In genomic region chr6:76438768-76439167, GRCh38 we compare ENCODE assay signal across 24 cellular contexts.
A peak's percentile ranks its signal among the peaks of the same experiment; 100 is the strongest.
DNase-seq lines count a peak whose midpoint lies in the region; ATAC-seq, FAIRE-seq and TF ChIP-seq lines count a peak whose summit lies in the region.
"Had no signal": no experiment of that assay in that cellular context is flagged by ENCODE, and none has a peak within 500 bp of the region (broad histone marks: within the 10 kb centered on the region; RNA-seq: fewer than 3 reads in every experiment).

No MANE protein-coding gene starts in this region.

- H3K4ac ChIP-seq in H1 (replicated peaks; ENCODE audit: insufficient read length, low read depth, low read length) (no peak overlapping the region), mesendoderm (ENCODE audit: low read depth, low read length) (no peak overlapping the region)

- H2AFZ ChIP-seq in SK-N-SH (ENCODE audit: low read depth) (no peak overlapping the region), H1 (ENCODE audit: low read length) (no peak overlapping the region)

- H2AK5ac ChIP-seq in H1 (ENCODE audit: low read depth, low read length) (no peak overlapping the region), mesendoderm (ENCODE audit: low read length) (no peak overlapping the region)

- TF ChIP-seq POLR2A in H1 (IDR thresholded peaks at IDR 0.05; ENCODE audit: control extremely low read depth in 1 of 2, low read depth in 2 of 2, low read length in 2 of 2) = no peak
- TF ChIP-seq POLR2A in erythroblast (IDR thresholded peaks at IDR 0.05; ENCODE audit: low read length) = no peak

- no peak overlapping the region for H3K4me2 ChIP-seq in SK-N-SH
- H3K4me2 ChIP-seq in H1 (ENCODE audit: insufficient read depth in 1 of 2, low read depth in 2 of 2, low read length in 2 of 2) = no peak overlapping the region
- H3K4me2 ChIP-seq in mesendoderm (ENCODE audit: low read length) = no peak overlapping the region

- H4K8ac ChIP-seq in H1 (ENCODE audit: extremely low read depth, insufficient read depth, low read length) = no peak overlapping the region
- no peak overlapping the region for H4K8ac ChIP-seq in mesendoderm (ENCODE audit: low read depth, low read length)

- H3K27ac ChIP-seq in SK-N-SH (ENCODE audit: low read depth in 2 of 2, low read length in 1 of 2) (no peak overlapping the region), H1 (ENCODE audit: low read depth, low read length) (no peak overlapping the region), iPS-20b (ENCODE audit: low read length) (no peak overlapping the region), mesendoderm (ENCODE audit: low read depth, low read length) (no peak overlapping the region)
- H3K27ac ChIP-seq: 22Rv1; BLaER1 treated with 17β-estradiol and CSF1 and Interleukin-3, amounts not matched to agents 10 nM and 100 nM; C4-2B had no signal

- H4K91ac ChIP-seq in H1 (replicated peaks; ENCODE audit: insufficient read length, low read length) = no peak overlapping the region

- H3K79me2 ChIP-seq in SK-N-SH (ENCODE audit: insufficient read depth) (no peaks in the 10 kb centered on the region), H1 (ENCODE audit: control insufficient read depth in 1 of 2, insufficient read depth in 2 of 2, low read length in 2 of 2) (no peaks in the 10 kb centered on the region), mesendoderm (ENCODE audit: control insufficient read depth, insufficient read depth, low read length) (no peaks in the 10 kb centered on the region)

- POLR2A ChIA-PET in SK-N-SH (lab: Yijun Ruan, JAX) = no interaction called here
- POLR2A ChIA-PET in H1 (lab: Charles Lee; ENCODE audit: partially characterized antibody) = interaction anchor here (1.1 kb wide), 1 partner anchor 122 kb away, joined by 8 read pairs; no protein-coding TSS in a partner anchor

- no peaks in the 10 kb centered on the region for H3K4me1 ChIP-seq in SK-N-SH (ENCODE audit: control insufficient read depth in 1 of 2, insufficient read depth in 2 of 2, low read depth in 1 of 2, low read length in 1 of 2)
- H3K4me1 ChIP-seq in H1 (replicated peaks in 1 of 4; ENCODE audit: control insufficient read depth in 3 of 4, insufficient read depth in 4 of 4, low read length in 3 of 4) = peaks cover 4 to 11% (median 8%) of the 10 kb centered on the region in 4 experiments; a peak in 6 of 7 replicates
- H3K4me1 ChIP-seq in iPS-20b (ENCODE audit: insufficient read depth, low read length) = peaks cover 23% of the 10 kb centered on the region; the same call in 1 of the 2 replicates
- peaks cover 5% of the 10 kb centered on the region for H3K4me1 ChIP-seq in mesendoderm (ENCODE audit: control insufficient read depth, low read depth, low read length)
- H3K4me1 ChIP-seq: Caco-2 had no signal

- H3F3A ChIP-seq in SK-N-SH (replicated peaks; ENCODE audit: insufficient read depth) = no peaks in the 10 kb centered on the region

- TF ChIP-seq CTCF in SK-N-SH (IDR thresholded peaks at IDR 0.05) (no peak), H1 (IDR thresholded peaks at IDR 0.05; ENCODE audit: control extremely low read depth in 1 of 3, insufficient read depth in 1 of 3, low read depth in 1 of 3, low read length in 3 of 3) (no peak)

- no peak overlapping the region for H2BK5ac ChIP-seq in H1 (ENCODE audit: low read depth, low read length)
- H2BK5ac ChIP-seq in mesendoderm (ENCODE audit: low read length) = no peak overlapping the region

- H3K18ac ChIP-seq in H1 (ENCODE audit: extremely low read depth, low read length) (no peak overlapping the region), mesendoderm (ENCODE audit: low read length) (no peak overlapping the region)

- H2BK12ac ChIP-seq in H1 (ENCODE audit: low read depth, low read length) = no peak overlapping the region

- H3K9ac ChIP-seq in SK-N-SH (no peak overlapping the region), H1 (replicated peaks in 1 of 4; ENCODE audit: extremely low read depth in 1 of 4, low read depth in 3 of 4, low read length in 3 of 4) (no peak overlapping the region), iPS-20b (ENCODE audit: low read depth, low read length) (peak overlapping the region; percentile 34; the same call in 1 of the 2 replicates), mesendoderm (ENCODE audit: low read length) (no peak overlapping the region)
- H3K9ac ChIP-seq: BLaER1 treated with 17β-estradiol and CSF1 and Interleukin-3, amounts not matched to agents 10 nM and 100 nM had no signal

- ATAC-seq in SK-N-SH treated with all-trans-retinoic acid at 6 μM for 48 hours (no peak), HG03342 (IDR thresholded peaks at IDR 0.05; ENCODE audit: unreplicated experiment) (no peak), HG03442 (IDR thresholded peaks at IDR 0.05; ENCODE audit: unreplicated experiment) (no peak)
- ATAC-seq: CD8-positive, alpha-beta T cell had no signal

- H3K4me3 ChIP-seq in SK-N-SH (ENCODE audit: low read depth in 2 of 2, low read length in 1 of 2) (no peak overlapping the region), H1 (ENCODE audit: extremely low read depth in 1 of 4, insufficient read depth in 2 of 4, low read depth in 3 of 4, low read length in 4 of 4) (no peak overlapping the region), iPS-20b (ENCODE audit: low read length) (no peak overlapping the region), mesendoderm (ENCODE audit: low read length) (no peak overlapping the region)
- H3K4me3 ChIP-seq: BLaER1 treated with 17β-estradiol and CSF1 and Interleukin-3, amounts not matched to agents 10 nM and 100 nM had no signal

- H3K36me3 ChIP-seq in SK-N-SH (replicated peaks in 1 of 2; ENCODE audit: control insufficient read depth in 1 of 2, insufficient read depth in 2 of 2, low read length in 1 of 2) = no peaks in the 10 kb centered on the region
- no peaks in the 10 kb centered on the region for H3K36me3 ChIP-seq in H1 (ENCODE audit: control insufficient read depth in 2 of 4, insufficient read depth in 4 of 4, low read length in 3 of 4)
- H3K36me3 ChIP-seq in iPS-20b (ENCODE audit: insufficient read depth, low read depth, low read length) = no peaks in the 10 kb centered on the region
- no peaks in the 10 kb centered on the region for H3K36me3 ChIP-seq in mesendoderm (ENCODE audit: control insufficient read depth, insufficient read depth, low read length)
- H3K36me3 ChIP-seq: BLaER1 treated with 17β-estradiol and CSF1 and Interleukin-3, amounts not matched to agents 10 nM and 100 nM had no signal

- no peak for TF ChIP-seq RAD21 in SK-N-SH (IDR thresholded peaks at IDR 0.05; ENCODE audit: low read length)
- no peak for TF ChIP-seq RAD21 in H1 (IDR thresholded peaks at IDR 0.05 in 1 of 2, conservative IDR thresholded peaks at IDR 0.05 in 1 of 2; ENCODE audit: low read depth in 2 of 2, low read length in 2 of 2)

- H3K56ac ChIP-seq in H1 (replicated peaks; ENCODE audit: insufficient read length, low read depth, low read length) (no peak overlapping the region), mesendoderm (ENCODE audit: low read length) (no peak overlapping the region)

- H3K9me2 ChIP-seq in SK-N-SH = no peaks in the 10 kb centered on the region

- H2BK120ac ChIP-seq in H1 (replicated peaks; ENCODE audit: low read depth, low read length) = no peak overlapping the region
- H2BK120ac ChIP-seq in mesendoderm (ENCODE audit: low read depth, low read length) = no peak overlapping the region

- no peak overlapping the region for H3K23ac ChIP-seq in H1 (ENCODE audit: insufficient read length)
- no peak overlapping the region for H3K23ac ChIP-seq in mesendoderm (ENCODE audit: low read length)

- TF ChIP-seq EP300 in SK-N-SH (IDR thresholded peaks at IDR 0.05; ENCODE audit: borderline replicate concordance in 1 of 2, low read depth in 1 of 2, low read length in 1 of 2) = no peak
- no peak for TF ChIP-seq EP300 in H1 (IDR thresholded peaks at IDR 0.05; ENCODE audit: borderline replicate concordance in 1 of 2, low read depth in 2 of 2, low read length in 2 of 2)

- no peaks in the 10 kb centered on the region for H3K23me2 ChIP-seq in H1 (ENCODE audit: low read depth, low read length)

- no peak for FAIRE-seq in H1 (lab: Jason Lieb, UNC)
- FAIRE-seq: A204.1, D721Med, G401.6, GM12891, GM19239 had no signal

- no peak overlapping the region for H2BK20ac ChIP-seq in H1 (ENCODE audit: low read length)

- no peak overlapping the region for H2BK15ac ChIP-seq in H1 (ENCODE audit: low read length)
- no peak overlapping the region for H2BK15ac ChIP-seq in mesendoderm (replicated peaks; ENCODE audit: low read depth)

- CTCF ChIA-PET in SK-N-SH (lab: Yijun Ruan, JAX) = no interaction called here
- CTCF ChIA-PET in H1 (lab: Charles Lee; ENCODE audit: partially characterized antibody) = no interaction called here

- 5% methylated on average over 1 of the region's 1 CpG for WGBS in SK-N-SH (ENCODE audit: low lambda C conversion rate)
- 64% methylated on average over 1 of the region's 1 CpG; no CpG with 5 or more reads in 1 of the 2 experiments for WGBS in H1 (ENCODE audit: extremely low coverage in 1 of 2, insufficient coverage in 1 of 2, insufficient read length in 1 of 2, insufficient replicate concordance in 2 of 2, low coverage in 1 of 2, low lambda C conversion rate in 2 of 2, missing lambda C conversion rate in 1 of 2), 2 experiments
- no CpG with 5 or more reads among the region's 1 CpG for WGBS in mesendoderm (ENCODE audit: extremely low coverage, insufficient coverage, low lambda C conversion rate)

- no peaks in the 10 kb centered on the region for H4K20me1 ChIP-seq in SK-N-SH (ENCODE audit: insufficient read depth)
- no peaks in the 10 kb centered on the region for H4K20me1 ChIP-seq in H1 (replicated peaks in 1 of 2; ENCODE audit: control insufficient read depth in 1 of 2, insufficient read depth in 2 of 2, low read length in 2 of 2)
- H4K20me1 ChIP-seq: BLaER1 treated with 17β-estradiol and CSF1 and Interleukin-3, amounts not matched to agents 10 nM and 100 nM had no signal

- H3K14ac ChIP-seq in H1 (ENCODE audit: insufficient read length) = no peak overlapping the region

- no peak overlapping the region for H4K5ac ChIP-seq in H1 (ENCODE audit: insufficient read length, low read depth, low read length)
- no peak overlapping the region for H4K5ac ChIP-seq in mesendoderm (ENCODE audit: low read length)

- H3K9me3 ChIP-seq in SK-N-SH (no peaks in the 10 kb centered on the region), H1 (ENCODE audit: insufficient read depth in 2 of 2, low read depth in 1 of 2, low read length in 1 of 2) (no peaks in the 10 kb centered on the region), iPS-20b (ENCODE audit: insufficient read depth, low read depth, low read length) (no peaks in the 10 kb centered on the region)
- H3K9me3 ChIP-seq: BLaER1 treated with 17β-estradiol and CSF1 and Interleukin-3, amounts not matched to agents 10 nM and 100 nM; Caco-2 had no signal

- H3K27me3 ChIP-seq in SK-N-SH (ENCODE audit: insufficient read depth) = no peaks in the 10 kb centered on the region
- no peaks in the 10 kb centered on the region for H3K27me3 ChIP-seq in H1 (replicated peaks in 1 of 4; ENCODE audit: control insufficient read depth in 3 of 4, extremely low read depth in 1 of 4, insufficient read depth in 3 of 4, low read length in 3 of 4)
- H3K27me3 ChIP-seq in iPS-20b (ENCODE audit: insufficient read depth, low read length) = no peaks in the 10 kb centered on the region
- H3K27me3 ChIP-seq in mesendoderm (ENCODE audit: insufficient read depth, low read length, poor library complexity) = no peaks in the 10 kb centered on the region
- H3K27me3 ChIP-seq: BLaER1 treated with 17β-estradiol and CSF1 and Interleukin-3, amounts not matched to agents 10 nM and 100 nM had no signal

- H3K79me1 ChIP-seq in H1 (ENCODE audit: low read depth, low read length) = no peaks in the 10 kb centered on the region
- no peaks in the 10 kb centered on the region for H3K79me1 ChIP-seq in mesendoderm (ENCODE audit: low read length)

- DNase-seq in SK-N-SH (no peak), H1 (ENCODE audit: low read depth in 1 of 2, low spot score in 2 of 2) (no peak), mesendoderm (peak; percentile 5), erythroblast (lab: John Stamatoyannopoulos, UW) (no peak)
- DNase-seq: ACHN; AML-193; Caco-2; Calu3; CD4-positive, alpha-beta T cell; CD8-positive, alpha-beta T cell; DMS79 treated with DMSO at 0.1 percent for 48 hours; GF-D8 had no signal
